In the genomic region with DNA sequence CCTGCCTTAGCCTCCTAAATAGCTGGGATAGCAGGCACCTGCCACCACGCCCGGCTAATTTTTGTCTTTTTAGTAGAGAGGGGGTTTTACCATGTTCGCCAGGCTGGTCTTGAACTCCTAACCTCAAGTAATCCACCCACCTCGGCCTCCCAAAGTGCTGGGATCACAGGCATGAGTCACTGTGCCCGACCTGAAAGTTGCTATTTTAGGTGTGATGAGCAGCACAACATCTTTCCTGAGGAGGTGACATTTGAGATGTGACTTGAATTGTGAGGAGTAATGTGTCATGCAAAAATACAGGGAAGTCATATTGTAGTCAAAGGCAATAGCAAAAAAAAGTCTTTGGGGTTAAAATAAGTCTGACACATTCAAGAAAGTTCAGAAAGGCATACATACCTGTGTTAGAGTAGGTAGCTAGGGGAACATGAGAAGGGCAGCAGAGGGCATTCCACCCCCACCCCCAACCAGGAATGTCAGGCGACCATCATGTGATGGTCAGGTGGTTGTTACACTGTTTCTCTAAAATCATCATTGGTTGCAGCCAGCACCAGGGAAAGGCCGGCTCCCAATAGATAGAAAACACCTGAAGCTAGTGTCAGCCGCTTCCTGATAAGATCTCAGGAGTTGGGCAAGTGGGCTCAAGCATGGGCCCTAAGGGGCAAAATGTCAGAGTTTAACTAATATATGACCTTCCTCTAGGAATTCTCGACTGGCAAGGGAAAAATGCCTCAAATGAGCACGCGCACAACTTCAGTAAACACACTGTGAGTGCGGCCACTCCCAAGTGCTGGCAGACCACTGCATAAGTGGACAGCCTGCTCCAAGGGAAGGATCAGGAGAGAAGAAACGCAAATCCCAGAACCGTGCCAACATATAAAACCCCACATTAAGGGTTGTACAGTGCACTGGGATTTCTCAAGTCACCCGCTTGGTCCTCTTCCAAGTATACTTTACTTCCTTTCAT, we compare ENCODE assay signal across 11 cellular contexts. TPM values are rescaled to one million over a fixed set of nuclear protein-coding genes. Genes with fewer than 3 reads are reported as not detected.
DNase-seq lines count a peak whose midpoint lies in the region; ATAC-seq, FAIRE-seq and TF ChIP-seq lines count a peak whose summit lies in the region.
"Had no signal": no experiment of that assay in that cellular context is flagged by ENCODE, and none has a peak within 500 bp of the region (broad histone marks: within the 10 kb centered on the region; RNA-seq: fewer than 3 reads in every experiment).

A gene with protein sequence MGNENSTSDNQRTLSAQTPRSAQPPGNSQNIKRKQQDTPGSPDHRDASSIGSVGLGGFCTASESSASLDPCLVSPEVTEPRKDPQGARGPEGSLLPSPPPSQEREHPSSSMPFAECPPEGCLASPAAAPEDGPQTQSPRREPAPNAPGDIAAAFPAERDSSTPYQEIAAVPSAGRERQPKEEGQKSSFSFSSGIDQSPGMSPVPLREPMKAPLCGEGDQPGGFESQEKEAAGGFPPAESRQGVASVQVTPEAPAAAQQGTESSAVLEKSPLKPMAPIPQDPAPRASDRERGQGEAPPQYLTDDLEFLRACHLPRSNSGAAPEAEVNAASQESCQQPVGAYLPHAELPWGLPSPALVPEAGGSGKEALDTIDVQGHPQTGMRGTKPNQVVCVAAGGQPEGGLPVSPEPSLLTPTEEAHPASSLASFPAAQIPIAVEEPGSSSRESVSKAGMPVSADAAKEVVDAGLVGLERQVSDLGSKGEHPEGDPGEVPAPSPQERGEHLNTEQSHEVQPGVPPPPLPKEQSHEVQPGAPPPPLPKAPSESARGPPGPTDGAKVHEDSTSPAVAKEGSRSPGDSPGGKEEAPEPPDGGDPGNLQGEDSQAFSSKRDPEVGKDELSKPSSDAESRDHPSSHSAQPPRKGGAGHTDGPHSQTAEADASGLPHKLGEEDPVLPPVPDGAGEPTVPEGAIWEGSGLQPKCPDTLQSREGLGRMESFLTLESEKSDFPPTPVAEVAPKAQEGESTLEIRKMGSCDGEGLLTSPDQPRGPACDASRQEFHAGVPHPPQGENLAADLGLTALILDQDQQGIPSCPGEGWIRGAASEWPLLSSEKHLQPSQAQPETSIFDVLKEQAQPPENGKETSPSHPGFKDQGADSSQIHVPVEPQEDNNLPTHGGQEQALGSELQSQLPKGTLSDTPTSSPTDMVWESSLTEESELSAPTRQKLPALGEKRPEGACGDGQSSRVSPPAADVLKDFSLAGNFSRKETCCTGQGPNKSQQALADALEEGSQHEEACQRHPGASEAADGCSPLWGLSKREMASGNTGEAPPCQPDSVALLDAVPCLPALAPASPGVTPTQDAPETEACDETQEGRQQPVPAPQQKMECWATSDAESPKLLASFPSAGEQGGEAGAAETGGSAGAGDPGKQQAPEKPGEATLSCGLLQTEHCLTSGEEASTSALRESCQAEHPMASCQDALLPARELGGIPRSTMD (N-terminal part only) (plus strand): TSS at position 803 of the 964 bp plus-strand sequence. CDS start 32,819 bp downstream, outside the sequence.

- no peaks in the 10 kb centered on the region for H3K79me2 ChIP-seq in K562 (ENCODE audit: control insufficient read depth, insufficient read depth, low read length)

- FAIRE-seq in K562 (lab: Jason Lieb, UNC) = no peak

- no peak within 1 kb of the TSS for H3K9ac ChIP-seq in K562 (ENCODE audit: insufficient read depth in 1 of 2, low read depth in 2 of 2, low read length in 2 of 2)
- H3K9ac ChIP-seq: SK-N-SH had no signal

- TF ChIP-seq POLR2A in K562 (conservative IDR thresholded peaks at IDR 0.05) = no peak

- H3K27me3 ChIP-seq in K562 (ENCODE audit: control insufficient read depth in 2 of 2, insufficient read depth in 2 of 2, low read length in 2 of 2) = no peaks in the 10 kb centered on the region
- H3K27me3 ChIP-seq in left ventricle myocardium inferior (ENCODE audit: low read depth) = no peaks in the 10 kb centered on the region
- peaks cover 10% of the 10 kb centered on the region for H3K27me3 ChIP-seq in CD4-positive, alpha-beta T cell (ENCODE audit: control insufficient read depth, insufficient read depth, low read length)

- no peaks in the 10 kb centered on the region for H4K20me1 ChIP-seq in K562 (replicated peaks; ENCODE audit: control insufficient read depth, insufficient read depth, low read length)

- no peaks in the 10 kb centered on the region for H3K36me3 ChIP-seq in K562 (ENCODE audit: control insufficient read depth, insufficient read depth, low read length)
- no peaks in the 10 kb centered on the region for H3K36me3 ChIP-seq in left ventricle myocardium inferior

- no peaks in the 10 kb centered on the region for H3K36me3 Mint-ChIP-seq in progenitor cell of endocrine pancreas (ENCODE audit: insufficient read depth)
- H3K36me3 Mint-ChIP-seq in CD4-positive, alpha-beta T cell (ENCODE audit: low read depth) = peaks cover 10% of the 10 kb centered on the region

- H3K4me1 ChIP-seq in K562 (replicated peaks in 1 of 2; ENCODE audit: control insufficient read depth in 2 of 2, insufficient read depth in 2 of 2, low read length in 2 of 2) (no peaks in the 10 kb centered on the region; a peak in 1 of 5 replicates), left ventricle myocardium inferior (peaks cover 25% of the 10 kb centered on the region)

- H3K4me3 Mint-ChIP-seq in progenitor cell of endocrine pancreas (ENCODE audit: low read depth) = no peak within 1 kb of the TSS
- H3K4me3 Mint-ChIP-seq in CD4-positive, alpha-beta T cell = no peak within 1 kb of the TSS

- no peak for ATAC-seq in K562
- no peak for ATAC-seq in CD4-positive, alpha-beta T cell (ENCODE audit: poor library complexity)
- ATAC-seq in GM18498 (IDR thresholded peaks at IDR 0.05; ENCODE audit: unreplicated experiment) = no peak
- ATAC-seq in GM21360 (IDR thresholded peaks at IDR 0.05; ENCODE audit: unreplicated experiment) = no peak

- CTCF ChIA-PET in K562 (lab: Yijun Ruan, JAX; ENCODE audit: low intra/inter-chr PET ratio) = no interaction called here
- CTCF ChIA-PET in CD4-positive, alpha-beta T cell (lab: Charles Lee) = no interaction called here

- no peaks in the 10 kb centered on the region for H3K27me3 Mint-ChIP-seq in progenitor cell of endocrine pancreas
- peaks cover 49% of the 10 kb centered on the region for H3K27me3 Mint-ChIP-seq in CD4-positive, alpha-beta T cell

- H3K4me2 ChIP-seq in K562 (ENCODE audit: insufficient read depth, low read length) = no peak within 1 kb of the TSS

- intact Hi-C loops in K562 (cut with micrococcal nuclease) (no loop called here), left ventricle myocardium inferior (cut with micrococcal nuclease) (no loop called here)
- intact Hi-C loops in CD4-positive, alpha-beta T cell (cut with DNase I, micrococcal nuclease) = no loop called here

- peak within 1 kb of the TSS; percentile 9 for H3K27ac Mint-ChIP-seq in progenitor cell of endocrine pancreas
- no peak within 1 kb of the TSS for H3K27ac Mint-ChIP-seq in CD4-positive, alpha-beta T cell

- TF ChIP-seq CTCF in K562 (IDR thresholded peaks at IDR 0.05 in 2 of 3, conservative IDR thresholded peaks at IDR 0.05 in 1 of 3; ENCODE audit: insufficient read depth in 2 of 3, low read depth in 1 of 3, low read length in 3 of 3) = no peak
- TF ChIP-seq CTCF in left ventricle myocardium inferior (IDR thresholded peaks at IDR 0.05; ENCODE audit: borderline replicate concordance) = no peak
- TF ChIP-seq CTCF in progenitor cell of endocrine pancreas (IDR thresholded peaks at IDR 0.05; ENCODE audit: unreplicated experiment) = no peak
- no peak for TF ChIP-seq CTCF in CD4-positive, alpha-beta T cell (IDR thresholded peaks at IDR 0.05)

- H3K9me3 ChIP-seq in K562 (replicated peaks; ENCODE audit: control insufficient read depth, insufficient read depth, low read depth, low read length) = peaks cover 3% of the 10 kb centered on the region
- peaks cover 14% of the 10 kb centered on the region for H3K9me3 ChIP-seq in left ventricle myocardium inferior (replicated peaks)
- H3K9me3 ChIP-seq in CD4-positive, alpha-beta T cell (ENCODE audit: control insufficient read depth, low read length) = peaks cover 17% of the 10 kb centered on the region

- POLR2A ChIA-PET in K562 (lab: Yijun Ruan, JAX) = no interaction called here
- POLR2A ChIA-PET in CD4-positive, alpha-beta T cell (lab: Charles Lee) = no interaction called here

- 13% methylated on average over 12 of the region's 15 CpGs for WGBS in K562 (ENCODE audit: insufficient coverage, low coverage, missing lambda C conversion rate)

- H3K27ac ChIP-seq in K562 (ENCODE audit: extremely low read depth, low read depth, low read length) (no peak within 1 kb of the TSS), left ventricle myocardium inferior (replicated peaks) (peak within 1 kb of the TSS; percentile 47)
- no peak within 1 kb of the TSS for H3K27ac ChIP-seq in CD4-positive, alpha-beta T cell (ENCODE audit: low read depth, low read length)

- peaks cover 3% of the 10 kb centered on the region for H3K4me1 Mint-ChIP-seq in progenitor cell of endocrine pancreas (ENCODE audit: low read depth)
- no peaks in the 10 kb centered on the region for H3K4me1 Mint-ChIP-seq in CD4-positive, alpha-beta T cell (ENCODE audit: low read depth)

- no peaks in the 10 kb centered on the region for H3K9me1 ChIP-seq in K562 (ENCODE audit: control insufficient read depth, insufficient read depth, low read length)

- in situ Hi-C loops in K562 (cut with MboI) = no loop called here

- no TSS peak for BruUV-seq in K562 (replicated peaks; lab: Mats Ljungman, UMichigan)

- DNase-seq in Daoy (ENCODE audit: low read depth) (no peak), K562 (ENCODE audit: extremely low read depth in 1 of 4, low spot score in 3 of 4) (no peak), left ventricle myocardium inferior (no peak), progenitor cell of endocrine pancreas (ENCODE audit: low spot score, unreplicated experiment) (no peak), dermis blood vessel endothelial cell (no peak)
- no peak for DNase-seq in CD4-positive, alpha-beta T cell
- DNase-seq: CD4-positive, alpha-beta memory T cell; GOT3; SK-N-SH had no signal

- H3K9me3 Mint-ChIP-seq in progenitor cell of endocrine pancreas (ENCODE audit: low read depth) = peaks cover 14% of the 10 kb centered on the region
- H3K9me3 Mint-ChIP-seq in CD4-positive, alpha-beta T cell = peaks cover 12% of the 10 kb centered on the region

- TF ChIP-seq RAD21 in K562 (CRISPR knock-in tag; conservative IDR thresholded peaks at IDR 0.05 in 1 of 2, IDR thresholded peaks at IDR 0.05 in 1 of 2) = no peak

- no peak within 1 kb of the TSS for H3K4me3 ChIP-seq in K562
- H3K4me3 ChIP-seq in left ventricle myocardium inferior = peak within 1 kb of the TSS; percentile 11

- no peak within 1 kb of the TSS for H2AFZ ChIP-seq in K562 (ENCODE audit: low read depth, low read length)

- no peak for TF ChIP-seq EP300 in K562 (IDR thresholded peaks at IDR 0.05; ENCODE audit: low read length)

RNA-seq across cellular contexts. Expression of the gene that starts here (rescaled TPM):
- total RNA-seq in Daoy (2014; rRNA removed; shearing (Covaris generic)) = 10.1 and 15.7 TPM in 2 replicates
- total RNA-seq in K562 (2011; cell fraction: chromatin; rRNA removed; ENCODE audit: low replicate concordance) = not detected in 2 replicates
- total RNA-seq in K562 (2011; cell fraction: nucleolus; rRNA removed) = not detected in 2 replicates
- total RNA-seq in K562 (2011; cell fraction: nucleoplasm; rRNA removed) = not detected in 2 replicates
- under 0.01 TPM in 1 of 2 replicates, not detected in the other for total RNA-seq in K562 (2014; rRNA removed)
- total RNA-seq in K562 (2014; rRNA removed; fragmentation: Illumina TruSeq; extraction: Trizol) = not detected in 2 replicates
- not detected in 2 replicates for total RNA-seq in K562 (2015; rRNA removed; fragmentation: Illumina TruSeq; extraction: Trizol)
- total RNA-seq in K562 (2021) = 0.22 and 0.35 TPM in 2 replicates
- polyA plus RNA-seq in K562 (2011; rRNA removed) = not detected in 2 replicates
- 0.22 TPM in 1 of 2 replicates, not detected in the other for polyA plus RNA-seq in K562 (2011; cell fraction: cytosol; rRNA removed)
- 0.17 TPM in 1 of 2 replicates, not detected in the other for polyA plus RNA-seq in K562 (2011; cell fraction: nucleus; rRNA removed)
- 0.08 and 0.21 TPM in 2 replicates for polyA plus RNA-seq in K562 (2012)
- polyA plus RNA-seq in K562 (2014; fragmentation: Illumina TruSeq; extraction: Trizol) = 0.08 TPM in 1 of 2 replicates, not detected in the other
- under 1 TPM in 1 of 2 experiments, not detected in 1; 0.03 TPM for polyA plus RNA-seq in K562 (2014; fragmentation: Nextera tagmentation; extraction: Ambion mirVana)
- polyA plus RNA-seq in K562 (2014; rRNA removed) = not detected in 2 replicates
- polyA minus RNA-seq in K562 (2011; rRNA and poly(A)+ RNA removed) = not detected in 2 replicates
- not detected in 2 replicates for polyA minus RNA-seq in K562 (2011; cell fraction: cytosol; rRNA and poly(A)+ RNA removed)
- not detected in 2 replicates for polyA minus RNA-seq in K562 (2011; cell fraction: nucleus; rRNA and poly(A)+ RNA removed)
- total RNA-seq in left ventricle myocardium inferior = 400 TPM
- 58.1 and 60.4 TPM in 2 replicates for total RNA-seq in progenitor cell of endocrine pancreas
- not detected for total RNA-seq in CD4-positive, alpha-beta T cell
- total RNA-seq in dermis blood vessel endothelial cell = 3.6 and 8.2 TPM in 2 replicates
- total RNA-seq: CD4-positive, alpha-beta memory T cell had no signal
- polyA plus RNA-seq: CD4-positive, alpha-beta memory T cell had no signal
